9 cellular contexts compared by ENCODE assay signal in the genomic region with DNA sequence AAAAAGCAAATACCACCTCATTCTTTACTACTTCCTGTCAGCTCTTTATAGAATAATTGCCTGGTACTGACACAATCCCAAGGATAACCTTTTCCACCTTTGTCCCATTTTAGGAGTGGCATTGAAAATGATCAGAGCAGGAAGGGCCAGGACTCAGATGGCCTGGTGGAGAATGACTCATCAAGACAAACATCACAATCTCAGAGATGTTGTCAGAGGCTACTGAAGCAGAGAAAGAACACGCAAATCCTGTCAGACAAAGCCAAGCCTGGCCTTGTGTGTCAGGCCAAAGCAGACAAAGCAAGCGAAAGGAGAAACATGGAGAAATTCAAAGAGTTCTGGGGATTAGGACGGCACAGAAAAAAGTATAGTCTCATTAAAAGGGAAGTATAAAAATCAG. TPM values are rescaled to one million over a fixed set of nuclear protein-coding genes. Genes with fewer than 3 reads are reported as not detected.
DNase-seq lines count a peak whose midpoint lies in the region; ATAC-seq and TF ChIP-seq lines count a peak whose summit lies in the region.
"Had no signal": no experiment of that assay in that cellular context is flagged by ENCODE, and none has a peak within 500 bp of the region (broad histone marks: within the 10 kb centered on the region; RNA-seq: fewer than 3 reads in every experiment).

No MANE protein-coding gene starts in this region.

- no peak overlapping the region for H2AFZ ChIP-seq in DND-41 (ENCODE audit: low read depth, low read length)
- H2AFZ ChIP-seq in MM.1S (ENCODE audit: low read length) = no peak overlapping the region

- ATAC-seq in DND-41 (ENCODE audit: insufficient read depth, low read depth) = no peak
- ATAC-seq in activated T-cell treated with anti-CD3 and anti-CD28 coated beads, Interleukin-2, amount 50 U/mL, for 4 hours = no peak
- no peak for ATAC-seq in HG03097 (IDR thresholded peaks at IDR 0.05; ENCODE audit: low FRiP score, unreplicated experiment)

- H3K36me3 ChIP-seq in DND-41 (ENCODE audit: insufficient read depth, low read length) (peaks cover 51% of the 10 kb centered on the region; the same call in 1 of the 2 replicates), MM.1S (replicated peaks; ENCODE audit: insufficient read depth, low read length) (0 out of 2 replicates have a peak, but pooled peaks cover 3% of the 10 kb centered on the region)

- H3K4me3 ChIP-seq in DND-41 (ENCODE audit: low read depth in 1 of 2, low read length in 2 of 2) = no peak overlapping the region
- H3K4me3 ChIP-seq in epithelial cell of esophagus (ENCODE audit: low read length) = no peak overlapping the region
- no peak overlapping the region for H3K4me3 ChIP-seq in MM.1S (ENCODE audit: low read length)

- no peaks in the 10 kb centered on the region for H3K9me2 ChIP-seq in MM.1S (replicated peaks; ENCODE audit: insufficient read depth, low read length)

- H3K27me3 ChIP-seq in DND-41 (ENCODE audit: insufficient read depth, low read length, poor library complexity) (no peaks in the 10 kb centered on the region), MM.1S (replicated peaks; ENCODE audit: insufficient read depth, low read length) (no peaks in the 10 kb centered on the region)

- no peaks in the 10 kb centered on the region for H3K27me3 Mint-ChIP-seq in nephron progenitor cell (ENCODE audit: low read depth, poor library complexity)
- no peaks in the 10 kb centered on the region for H3K27me3 Mint-ChIP-seq in activated T-cell treated with anti-CD3 and anti-CD28 coated beads, Interleukin-2, amount 50 U/mL, for 4 hours (ENCODE audit: low read depth)

- H3K79me2 ChIP-seq in DND-41 (ENCODE audit: insufficient read depth, low read length) (no peaks in the 10 kb centered on the region), MM.1S (ENCODE audit: low read length) (no peaks in the 10 kb centered on the region)

- no peak overlapping the region for H3K4me3 Mint-ChIP-seq in nephron progenitor cell
- no peak overlapping the region for H3K4me3 Mint-ChIP-seq in activated T-cell treated with anti-CD3 and anti-CD28 coated beads, Interleukin-2, amount 50 U/mL, for 4 hours

- no peaks in the 10 kb centered on the region; the same call in 1 of the 2 replicates for H3F3A ChIP-seq in MM.1S (ENCODE audit: insufficient read depth, low read length)

- H3K4me2 ChIP-seq in DND-41 (ENCODE audit: insufficient read depth, low read length) (no peak overlapping the region), MM.1S (ENCODE audit: low read depth, low read length) (no peak overlapping the region)

- no peaks in the 10 kb centered on the region for H3K9me3 Mint-ChIP-seq in nephron progenitor cell
- H3K9me3 Mint-ChIP-seq in activated T-cell treated with anti-CD3 and anti-CD28 coated beads, Interleukin-2, amount 50 U/mL, for 4 hours = no peaks in the 10 kb centered on the region

- peaks cover 67% of the 10 kb centered on the region for H3K36me3 Mint-ChIP-seq in nephron progenitor cell (ENCODE audit: low read depth)
- peaks cover 33% of the 10 kb centered on the region for H3K36me3 Mint-ChIP-seq in activated T-cell treated with anti-CD3 and anti-CD28 coated beads, Interleukin-2, amount 50 U/mL, for 4 hours (ENCODE audit: insufficient read depth)

- H3K9me3 ChIP-seq in DND-41 (ENCODE audit: insufficient read depth, low read length, severe bottlenecking) (no peaks in the 10 kb centered on the region), MM.1S (replicated peaks; ENCODE audit: insufficient read depth, low read length) (no peaks in the 10 kb centered on the region)

- H3K4me1 ChIP-seq in DND-41 (ENCODE audit: insufficient read depth, low read length) (no peaks in the 10 kb centered on the region), MM.1S (ENCODE audit: low read length) (peaks cover 8% of the 10 kb centered on the region; the same call in 1 of the 2 replicates)

- peaks cover 17% of the 10 kb centered on the region for H3K4me1 Mint-ChIP-seq in nephron progenitor cell
- peaks cover 2% of the 10 kb centered on the region for H3K4me1 Mint-ChIP-seq in activated T-cell treated with anti-CD3 and anti-CD28 coated beads, Interleukin-2, amount 50 U/mL, for 4 hours (ENCODE audit: low read depth)

- TF ChIP-seq CTCF in DND-41 (IDR thresholded peaks at IDR 0.05; ENCODE audit: borderline replicate concordance, extremely low read depth, low read length, poor library complexity, severe bottlenecking) (no peak), epithelial cell of esophagus (IDR thresholded peaks at IDR 0.05; ENCODE audit: insufficient read depth, low read depth, low read length, missing control alignments) (no peak), nephron progenitor cell (IDR thresholded peaks at IDR 0.05) (no peak), MM.1S (IDR thresholded peaks at IDR 0.05; ENCODE audit: low read length) (no peak)

- no peaks in the 10 kb centered on the region for H4K20me1 ChIP-seq in DND-41 (ENCODE audit: insufficient read depth, low read length)
- H4K20me1 ChIP-seq in MM.1S (ENCODE audit: insufficient read depth, low read length) = no peaks in the 10 kb centered on the region

- 0 out of 2 replicates have a peak overlapping the region, but pooled peaks have one; percentile 7 for H3K27ac ChIP-seq in DND-41 (ENCODE audit: low read length)
- H3K27ac ChIP-seq in MM.1S (ENCODE audit: low read length) = no peak overlapping the region

- H3K9ac ChIP-seq in DND-41 (ENCODE audit: low read depth, low read length) = no peak overlapping the region
- H3K9ac ChIP-seq in MM.1S (ENCODE audit: low read length) = no peak overlapping the region

- peak overlapping the region; percentile 97 for H3K27ac Mint-ChIP-seq in nephron progenitor cell

- DNase-seq in DND-41 = no peak
- DNase-seq in NCI-H460 (ENCODE audit: extremely low read depth, low read depth) = peak; percentile 66
- DNase-seq in epithelial cell of esophagus (ENCODE audit: low read depth) = peak; percentile 92
- no peak for DNase-seq in nephron progenitor cell
- DNase-seq in activated T-cell treated with anti-CD3 and anti-CD28 coated beads, Interleukin-2, amount 50 U/mL, for 4 hours = no peak
- no peak for DNase-seq in NCI-H524 (lab: John Stamatoyannopoulos, UW)
- no peak for DNase-seq in MM.1S
- DNase-seq: cortex of kidney had no signal

RNA-seq across cellular contexts. Expression of gene NSUN6, which starts 40.9 kb away (rescaled TPM):
- 7.3 and 10.5 TPM in 2 replicates for total RNA-seq in NCI-H460 (2014; rRNA removed; shearing (Covaris generic))
- 8.3 and 18.4 TPM in 2 replicates for polyA plus RNA-seq in NCI-H460 (2014; cell fraction: nucleus; rRNA removed)
- total RNA-seq in activated T-cell treated with anti-CD3 and anti-CD28 coated beads, Interleukin-2, amount 50 U/mL, for 4 hours = 10 to 100 TPM in 1 of 3 donors, 1 to 10 TPM in 2; 6.7 to 10.6 (median 8.9) TPM

RNA-seq across cellular contexts. Expression of gene ARL5B, which starts 48.7 kb away (rescaled TPM):
- total RNA-seq in NCI-H460 (2014; rRNA removed; shearing (Covaris generic)) = 18.4 and 20.4 TPM in 2 replicates
- 10.6 and 18.1 TPM in 2 replicates for polyA plus RNA-seq in NCI-H460 (2014; cell fraction: nucleus; rRNA removed)
- 1 to 10 TPM; 7.8 to 8.6 (median 8.3) TPM for total RNA-seq in activated T-cell treated with anti-CD3 and anti-CD28 coated beads, Interleukin-2, amount 50 U/mL, for 4 hours

Comparison
In these comparisons a context has a peak if more than half of its experiments do, and no peak if none do; other contexts are left out.
1. DNase-seq: peak in NCI-H460 (single experiment) and epithelial cell of esophagus (single experiment); none in DND-41 (single experiment), nephron progenitor cell (single experiment), activated T-cell treated with anti-CD3 and anti-CD28 coated beads, Interleukin-2, amount 50 U/mL, for 4 hours (single experiment), NCI-H524 (0 of 2) and MM.1S (single experiment).